ENCODE assay signal across 2 cellular contexts in the genomic region with DNA sequence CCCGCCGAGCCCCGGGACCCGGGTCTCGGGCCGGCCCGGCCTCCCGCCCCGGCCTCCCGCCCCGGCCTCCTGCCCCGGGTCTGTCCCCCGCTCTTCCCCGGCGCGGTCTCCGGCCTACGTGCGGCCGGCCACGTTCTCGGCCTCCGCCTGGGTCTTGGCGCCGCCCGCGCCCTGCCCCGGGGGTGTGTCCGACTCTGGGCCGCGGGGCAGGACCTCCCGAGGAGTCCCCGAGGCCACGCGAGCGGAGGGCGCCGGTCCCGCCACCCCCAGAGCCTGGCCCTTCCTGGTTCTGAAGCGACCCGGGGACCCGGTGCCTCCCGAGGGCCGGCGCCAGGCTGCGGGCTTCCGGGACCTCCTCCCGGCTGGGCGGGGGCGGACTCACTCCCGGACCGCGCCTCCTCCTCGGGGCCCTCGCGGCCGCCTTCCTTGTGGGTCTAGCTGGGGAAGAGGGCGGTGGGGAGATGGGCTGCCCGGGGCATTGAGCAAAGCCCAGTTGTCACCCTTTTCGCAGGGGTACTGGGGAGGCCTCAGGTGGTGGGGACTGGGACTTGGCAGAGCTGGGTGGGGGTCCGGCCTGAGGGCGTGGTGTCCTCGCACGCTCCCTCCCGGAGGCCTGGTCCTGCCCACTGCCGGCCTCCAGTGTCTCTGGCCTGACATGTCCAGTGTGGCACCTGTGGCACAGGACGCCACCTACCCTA.
TF ChIP-seq lines count a peak whose summit lies in the region.

No MANE protein-coding gene starts in this region.

TF ChIP-seq in Ishikawa, 13 proteins besides CTCF, POLR2A, EP300 and RAD21:
- TF ChIP-seq TCF12 (IDR thresholded peaks at IDR 0.05; ENCODE audit: low read depth), result no peak
- TF ChIP-seq YY1 (IDR thresholded peaks at IDR 0.05; ENCODE audit: low read depth), result no peak
- peak; percentile 68 for TF ChIP-seq EGR1 (IDR thresholded peaks at IDR 0.05)
- TF ChIP-seq, protein P1, sequence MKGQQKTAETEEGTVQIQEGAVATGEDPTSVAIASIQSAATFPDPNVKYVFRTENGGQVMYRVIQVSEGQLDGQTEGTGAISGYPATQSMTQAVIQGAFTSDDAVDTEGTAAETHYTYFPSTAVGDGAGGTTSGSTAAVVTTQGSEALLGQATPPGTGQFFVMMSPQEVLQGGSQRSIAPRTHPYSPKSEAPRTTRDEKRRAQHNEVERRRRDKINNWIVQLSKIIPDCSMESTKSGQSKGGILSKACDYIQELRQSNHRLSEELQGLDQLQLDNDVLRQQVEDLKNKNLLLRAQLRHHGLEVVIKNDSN (IDR thresholded peaks at IDR 0.05), result no peak
- peak; percentile 40; the same call in 1 of the 2 replicates for TF ChIP-seq ZBTB7A (IDR thresholded peaks at IDR 0.05; ENCODE audit: low read depth)
TF ChIP-seq in Ishikawa: peak in this region for 2.

TF ChIP-seq in K562, 482 proteins besides CTCF, POLR2A, EP300 and RAD21 (continues in another document):
- 0 out of 2 replicates have a peak, but pooled peaks have one; percentile 62 for TF ChIP-seq FOXK1 (CRISPR knock-in tag; IDR thresholded peaks at IDR 0.05; ENCODE audit: borderline replicate concordance)
- peak; percentile 89 for TF ChIP-seq ELF1 (tag; IDR thresholded peaks at IDR 0.05)
- TF ChIP-seq CXXC5 (CRISPR knock-in tag; IDR thresholded peaks at IDR 0.05), result 0 out of 2 replicates have a peak, but pooled peaks have one; percentile 49
- peak; percentile 73 for TF ChIP-seq ETV5 (CRISPR knock-in tag; IDR thresholded peaks at IDR 0.05; ENCODE audit: low read depth)
- TF ChIP-seq FOS (IDR thresholded peaks at IDR 0.05; ENCODE audit: extremely low read depth, insufficient read length), result no peak
- 0 out of 2 replicates have a peak, but pooled peaks have one; percentile 9 for TF ChIP-seq ZNF766 (CRISPR knock-in tag; conservative IDR thresholded peaks at IDR 0.05)
- peak; percentile 78 to 93; a peak in 2 of 4 replicates for TF ChIP-seq SIN3A (IDR thresholded peaks at IDR 0.05; ENCODE audit: borderline replicate concordance in 2 of 2, control insufficient read depth in 1 of 2, low read depth in 2 of 2, low read length in 2 of 2)
- no peak for TF ChIP-seq HMGN3 (IDR thresholded peaks at IDR 0.05; ENCODE audit: borderline replicate concordance, extremely low read depth, insufficient read length, low read depth, low read length)
- TF ChIP-seq MAZ (CRISPR knock-in tag; conservative IDR thresholded peaks at IDR 0.05 in 1 of 2, IDR thresholded peaks at IDR 0.05 in 1 of 2), result peak; percentile 81 to 87
- no peak for TF ChIP-seq JUN (IDR thresholded peaks at IDR 0.05; ENCODE audit: borderline replicate concordance, low read depth, low read length)
- TF ChIP-seq JUN (CRISPR knock-in tag; IDR thresholded peaks at IDR 0.05; ENCODE audit: borderline replicate concordance), result no peak
- TF ChIP-seq KLF13 (tag; IDR thresholded peaks at IDR 0.05; ENCODE audit: borderline replicate concordance, low read depth), result peak; percentile 53; the same call in 1 of the 2 replicates
- TF ChIP-seq ZNF175 (CRISPR knock-in tag; IDR thresholded peaks at IDR 0.05; ENCODE audit: low read depth), result no peak
- peak; percentile 45; the same call in 1 of the 2 replicates for TF ChIP-seq ZBTB7A (IDR thresholded peaks at IDR 0.05; ENCODE audit: borderline replicate concordance, control insufficient read depth, low read depth, low read length)
- TF ChIP-seq TBP (optimal IDR thresholded peaks at IDR 0.05; ENCODE audit: low read depth, low read length), result peak; percentile 5
- peak; percentile 19 for TF ChIP-seq SUPT5H (IDR thresholded peaks at IDR 0.05)
- no peak for TF ChIP-seq SPI1 (IDR thresholded peaks at IDR 0.05; ENCODE audit: borderline replicate concordance, low read depth, low read length)
- TF ChIP-seq CREBBP (IDR thresholded peaks at IDR 0.05; ENCODE audit: low read depth, low read length), result no peak
- 0 out of 2 replicates have a peak, but pooled peaks have one; percentile 37 for TF ChIP-seq MTA3 (IDR thresholded peaks at IDR 0.05; ENCODE audit: borderline replicate concordance)
- TF ChIP-seq NRF1 (conservative IDR thresholded peaks at IDR 0.05 in 1 of 2, IDR thresholded peaks at IDR 0.05 in 1 of 2), result peak; percentile 26 to 31; a peak in 2 of 4 replicates
- peak; percentile 29; the same call in 1 of the 2 replicates for TF ChIP-seq NFIC (IDR thresholded peaks at IDR 0.05)
- no peak for TF ChIP-seq ZNF134 (CRISPR knock-in tag; conservative IDR thresholded peaks at IDR 0.05)
- TF ChIP-seq, protein P2, sequence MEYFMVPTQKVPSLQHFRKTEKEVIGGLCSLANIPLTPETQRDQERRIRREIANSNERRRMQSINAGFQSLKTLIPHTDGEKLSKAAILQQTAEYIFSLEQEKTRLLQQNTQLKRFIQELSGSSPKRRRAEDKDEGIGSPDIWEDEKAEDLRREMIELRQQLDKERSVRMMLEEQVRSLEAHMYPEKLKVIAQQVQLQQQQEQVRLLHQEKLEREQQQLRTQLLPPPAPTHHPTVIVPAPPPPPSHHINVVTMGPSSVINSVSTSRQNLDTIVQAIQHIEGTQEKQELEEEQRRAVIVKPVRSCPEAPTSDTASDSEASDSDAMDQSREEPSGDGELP (CRISPR knock-in tag; IDR thresholded peaks at IDR 0.05; ENCODE audit: borderline replicate concordance), result peak; percentile 34; the same call in 1 of the 2 replicates
- no peak for TF ChIP-seq MED1 (CRISPR knock-in tag; IDR thresholded peaks at IDR 0.05; ENCODE audit: borderline replicate concordance)
- TF ChIP-seq SRSF7 (optimal IDR thresholded peaks at IDR 0.05; ENCODE audit: low read depth, low read length), result no peak
- TF ChIP-seq, protein P3, sequence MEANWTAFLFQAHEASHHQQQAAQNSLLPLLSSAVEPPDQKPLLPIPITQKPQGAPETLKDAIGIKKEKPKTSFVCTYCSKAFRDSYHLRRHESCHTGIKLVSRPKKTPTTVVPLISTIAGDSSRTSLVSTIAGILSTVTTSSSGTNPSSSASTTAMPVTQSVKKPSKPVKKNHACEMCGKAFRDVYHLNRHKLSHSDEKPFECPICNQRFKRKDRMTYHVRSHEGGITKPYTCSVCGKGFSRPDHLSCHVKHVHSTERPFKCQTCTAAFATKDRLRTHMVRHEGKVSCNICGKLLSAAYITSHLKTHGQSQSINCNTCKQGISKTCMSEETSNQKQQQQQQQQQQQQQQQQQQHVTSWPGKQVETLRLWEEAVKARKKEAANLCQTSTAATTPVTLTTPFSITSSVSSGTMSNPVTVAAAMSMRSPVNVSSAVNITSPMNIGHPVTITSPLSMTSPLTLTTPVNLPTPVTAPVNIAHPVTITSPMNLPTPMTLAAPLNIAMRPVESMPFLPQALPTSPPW (CRISPR knock-in tag; IDR thresholded peaks at IDR 0.05), result peak; percentile 50
- 0 out of 2 replicates have a peak, but pooled peaks have one; percentile 16 for TF ChIP-seq ATF7 (IDR thresholded peaks at IDR 0.05)
- TF ChIP-seq PCBP1 (IDR thresholded peaks at IDR 0.05; ENCODE audit: low read depth, low read length, poor library complexity, severe bottlenecking), result peak; percentile 89
- TF ChIP-seq CHD1 (IDR thresholded peaks at IDR 0.05; ENCODE audit: low read length), result peak; percentile 72
- TF ChIP-seq, protein P4, sequence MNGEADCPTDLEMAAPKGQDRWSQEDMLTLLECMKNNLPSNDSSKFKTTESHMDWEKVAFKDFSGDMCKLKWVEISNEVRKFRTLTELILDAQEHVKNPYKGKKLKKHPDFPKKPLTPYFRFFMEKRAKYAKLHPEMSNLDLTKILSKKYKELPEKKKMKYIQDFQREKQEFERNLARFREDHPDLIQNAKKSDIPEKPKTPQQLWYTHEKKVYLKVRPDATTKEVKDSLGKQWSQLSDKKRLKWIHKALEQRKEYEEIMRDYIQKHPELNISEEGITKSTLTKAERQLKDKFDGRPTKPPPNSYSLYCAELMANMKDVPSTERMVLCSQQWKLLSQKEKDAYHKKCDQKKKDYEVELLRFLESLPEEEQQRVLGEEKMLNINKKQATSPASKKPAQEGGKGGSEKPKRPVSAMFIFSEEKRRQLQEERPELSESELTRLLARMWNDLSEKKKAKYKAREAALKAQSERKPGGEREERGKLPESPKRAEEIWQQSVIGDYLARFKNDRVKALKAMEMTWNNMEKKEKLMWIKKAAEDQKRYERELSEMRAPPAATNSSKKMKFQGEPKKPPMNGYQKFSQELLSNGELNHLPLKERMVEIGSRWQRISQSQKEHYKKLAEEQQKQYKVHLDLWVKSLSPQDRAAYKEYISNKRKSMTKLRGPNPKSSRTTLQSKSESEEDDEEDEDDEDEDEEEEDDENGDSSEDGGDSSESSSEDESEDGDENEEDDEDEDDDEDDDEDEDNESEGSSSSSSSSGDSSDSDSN (IDR thresholded peaks at IDR 0.05; ENCODE audit: borderline replicate concordance in 1 of 2, low read depth in 2 of 2, low read length in 2 of 2), result 0 out of 4 replicates have a peak, but pooled peaks of 1 of the 2 experiments have one; percentile 68
- TF ChIP-seq MYC (IDR thresholded peaks at IDR 0.05; ENCODE audit: low read depth, low read length), result peak; percentile 62; the same call in 1 of the 2 replicates
- no peak for TF ChIP-seq MYC (CRISPR knock-in tag; IDR thresholded peaks at IDR 0.05; ENCODE audit: borderline replicate concordance, low read depth)
- no peak for TF ChIP-seq RBM17 (IDR thresholded peaks at IDR 0.05; ENCODE audit: borderline replicate concordance, low read depth, low read length)
- TF ChIP-seq, protein P5, sequence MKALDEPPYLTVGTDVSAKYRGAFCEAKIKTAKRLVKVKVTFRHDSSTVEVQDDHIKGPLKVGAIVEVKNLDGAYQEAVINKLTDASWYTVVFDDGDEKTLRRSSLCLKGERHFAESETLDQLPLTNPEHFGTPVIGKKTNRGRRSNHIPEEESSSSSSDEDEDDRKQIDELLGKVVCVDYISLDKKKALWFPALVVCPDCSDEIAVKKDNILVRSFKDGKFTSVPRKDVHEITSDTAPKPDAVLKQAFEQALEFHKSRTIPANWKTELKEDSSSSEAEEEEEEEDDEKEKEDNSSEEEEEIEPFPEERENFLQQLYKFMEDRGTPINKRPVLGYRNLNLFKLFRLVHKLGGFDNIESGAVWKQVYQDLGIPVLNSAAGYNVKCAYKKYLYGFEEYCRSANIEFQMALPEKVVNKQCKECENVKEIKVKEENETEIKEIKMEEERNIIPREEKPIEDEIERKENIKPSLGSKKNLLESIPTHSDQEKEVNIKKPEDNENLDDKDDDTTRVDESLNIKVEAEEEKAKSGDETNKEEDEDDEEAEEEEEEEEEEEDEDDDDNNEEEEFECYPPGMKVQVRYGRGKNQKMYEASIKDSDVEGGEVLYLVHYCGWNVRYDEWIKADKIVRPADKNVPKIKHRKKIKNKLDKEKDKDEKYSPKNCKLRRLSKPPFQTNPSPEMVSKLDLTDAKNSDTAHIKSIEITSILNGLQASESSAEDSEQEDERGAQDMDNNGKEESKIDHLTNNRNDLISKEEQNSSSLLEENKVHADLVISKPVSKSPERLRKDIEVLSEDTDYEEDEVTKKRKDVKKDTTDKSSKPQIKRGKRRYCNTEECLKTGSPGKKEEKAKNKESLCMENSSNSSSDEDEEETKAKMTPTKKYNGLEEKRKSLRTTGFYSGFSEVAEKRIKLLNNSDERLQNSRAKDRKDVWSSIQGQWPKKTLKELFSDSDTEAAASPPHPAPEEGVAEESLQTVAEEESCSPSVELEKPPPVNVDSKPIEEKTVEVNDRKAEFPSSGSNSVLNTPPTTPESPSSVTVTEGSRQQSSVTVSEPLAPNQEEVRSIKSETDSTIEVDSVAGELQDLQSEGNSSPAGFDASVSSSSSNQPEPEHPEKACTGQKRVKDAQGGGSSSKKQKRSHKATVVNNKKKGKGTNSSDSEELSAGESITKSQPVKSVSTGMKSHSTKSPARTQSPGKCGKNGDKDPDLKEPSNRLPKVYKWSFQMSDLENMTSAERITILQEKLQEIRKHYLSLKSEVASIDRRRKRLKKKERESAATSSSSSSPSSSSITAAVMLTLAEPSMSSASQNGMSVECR (CRISPR knock-in tag; IDR thresholded peaks at IDR 0.05), result peak; percentile 81
- TF ChIP-seq HDAC1 (IDR thresholded peaks at IDR 0.05), result peak in 1 of 2 experiments; percentile 78; a peak in 2 of 4 replicates
- no peak for TF ChIP-seq MEF2D (tag; conservative IDR thresholded peaks at IDR 0.05; ENCODE audit: low read depth)
- TF ChIP-seq RBFOX2 (IDR thresholded peaks at IDR 0.05; ENCODE audit: low read depth, low read length), result peak; percentile 75
- 0 out of 2 replicates have a peak, but pooled peaks have one; percentile 1 for TF ChIP-seq SMC3 (conservative IDR thresholded peaks at IDR 0.05; ENCODE audit: insufficient read depth, low read depth, low read length)
- peak; percentile 22 for TF ChIP-seq PHF20 (IDR thresholded peaks at IDR 0.05; ENCODE audit: partially characterized antibody)
- TF ChIP-seq EGR1 (conservative IDR thresholded peaks at IDR 0.05), result peak; percentile 89
- peak; percentile 49 for TF ChIP-seq KDM5B (IDR thresholded peaks at IDR 0.05; ENCODE audit: insufficient replicate concordance, low read depth, low read length)
- TF ChIP-seq NCOA6 (IDR thresholded peaks at IDR 0.05), result no peak
- TF ChIP-seq GTF2F1 (IDR thresholded peaks at IDR 0.05; ENCODE audit: low read depth, low read length), result no peak
- TF ChIP-seq SAP30 (IDR thresholded peaks at IDR 0.05; ENCODE audit: borderline replicate concordance, insufficient read depth, low read depth, low read length, poor library complexity, severe bottlenecking), result peak; percentile 71
- TF ChIP-seq, protein P6, sequence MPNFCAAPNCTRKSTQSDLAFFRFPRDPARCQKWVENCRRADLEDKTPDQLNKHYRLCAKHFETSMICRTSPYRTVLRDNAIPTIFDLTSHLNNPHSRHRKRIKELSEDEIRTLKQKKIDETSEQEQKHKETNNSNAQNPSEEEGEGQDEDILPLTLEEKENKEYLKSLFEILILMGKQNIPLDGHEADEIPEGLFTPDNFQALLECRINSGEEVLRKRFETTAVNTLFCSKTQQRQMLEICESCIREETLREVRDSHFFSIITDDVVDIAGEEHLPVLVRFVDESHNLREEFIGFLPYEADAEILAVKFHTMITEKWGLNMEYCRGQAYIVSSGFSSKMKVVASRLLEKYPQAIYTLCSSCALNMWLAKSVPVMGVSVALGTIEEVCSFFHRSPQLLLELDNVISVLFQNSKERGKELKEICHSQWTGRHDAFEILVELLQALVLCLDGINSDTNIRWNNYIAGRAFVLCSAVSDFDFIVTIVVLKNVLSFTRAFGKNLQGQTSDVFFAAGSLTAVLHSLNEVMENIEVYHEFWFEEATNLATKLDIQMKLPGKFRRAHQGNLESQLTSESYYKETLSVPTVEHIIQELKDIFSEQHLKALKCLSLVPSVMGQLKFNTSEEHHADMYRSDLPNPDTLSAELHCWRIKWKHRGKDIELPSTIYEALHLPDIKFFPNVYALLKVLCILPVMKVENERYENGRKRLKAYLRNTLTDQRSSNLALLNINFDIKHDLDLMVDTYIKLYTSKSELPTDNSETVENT (CRISPR knock-in tag; IDR thresholded peaks at IDR 0.05), result 0 out of 2 replicates have a peak, but pooled peaks have one; percentile 14
- TF ChIP-seq RB1 (IDR thresholded peaks at IDR 0.05; ENCODE audit: low read depth), result peak; percentile 49; the same call in 1 of the 2 replicates
- no peak for TF ChIP-seq ZFP36 (IDR thresholded peaks at IDR 0.05; ENCODE audit: low read depth, low read length, partially characterized antibody)
